In the genomic region with DNA sequence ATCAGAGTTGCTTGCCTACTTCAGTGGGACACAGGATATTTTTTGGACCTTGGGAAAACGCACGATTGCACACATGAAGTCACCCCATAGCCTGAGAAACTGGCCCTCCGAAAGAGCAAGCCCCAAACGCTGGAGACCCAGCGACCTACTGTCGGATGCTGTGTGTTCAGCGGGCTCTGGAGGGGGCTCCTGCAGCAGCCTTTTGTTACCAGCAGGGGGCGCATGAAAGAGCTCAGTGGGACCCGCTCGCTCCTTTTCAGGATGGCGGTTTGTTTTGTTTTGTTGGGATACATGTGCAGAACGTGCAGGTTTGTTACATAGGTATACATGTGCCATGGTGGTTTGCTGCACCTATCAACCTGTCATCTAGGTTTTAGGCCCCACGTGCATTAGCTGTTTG, we compare ENCODE assay signal across 15 cellular contexts. TPM values are rescaled to one million over a fixed set of nuclear protein-coding genes. Genes with fewer than 3 reads are reported as not detected.
A peak's percentile ranks its signal among the peaks of the same experiment; 100 is the strongest.
DNase-seq lines count a peak whose midpoint lies in the region; ATAC-seq and TF ChIP-seq lines count a peak whose summit lies in the region.
"Had no signal": no experiment of that assay in that cellular context is flagged by ENCODE, and none has a peak within 500 bp of the region (broad histone marks: within the 10 kb centered on the region; RNA-seq: fewer than 3 reads in every experiment).

No MANE protein-coding gene starts in this region.

- 79 to 89% (median 85%) methylated on average over 13 of the region's 13 CpGs for WGBS in heart left ventricle, 4 donors

- H3K9me3 ChIP-seq in heart left ventricle (no peaks in the 10 kb centered on the region), tibial artery (no peaks in the 10 kb centered on the region)

- H3K4me1 ChIP-seq in heart left ventricle: no peaks in the 10 kb centered on the region
- peaks cover 0 to 7% (median 0%) of the 10 kb centered on the region in 4 donors for H3K4me1 ChIP-seq in tibial artery

- peaks cover 0 to 10% (median 0%) of the 10 kb centered on the region in 9 donors for H3K36me3 ChIP-seq in heart left ventricle
- peaks cover 16 to 51% (median 27%) of the 10 kb centered on the region in 3 donors for H3K36me3 ChIP-seq in tibial artery

- ATAC-seq in heart left ventricle: no peak
- no peak for ATAC-seq in Right ventricle myocardium superior (ENCODE audit: poor library complexity)
- no peak for ATAC-seq in omental fat pad (ENCODE audit: low FRiP score)

- H3K27me3 ChIP-seq in heart left ventricle (no peaks in the 10 kb centered on the region), tibial artery (no peaks in the 10 kb centered on the region)

- peak in 7 of 12 donors; percentile 8 to 27 (median 24) for TF ChIP-seq CTCF in heart left ventricle (IDR thresholded peaks at IDR 0.05)
- peak; percentile 28 for TF ChIP-seq CTCF in epithelial cell of esophagus (IDR thresholded peaks at IDR 0.05; ENCODE audit: insufficient read depth, low read depth, low read length, missing control alignments)
- TF ChIP-seq CTCF in omental fat pad (IDR thresholded peaks at IDR 0.05): no peak
- TF ChIP-seq CTCF in tibial artery (IDR thresholded peaks at IDR 0.05): no peak

- intact Hi-C loops in heart left ventricle (cut with DNase I): loop anchor here in 1 of 10 donors (10.0 kb wide), 1 partner anchor 904 kb away; no protein-coding TSS in a partner anchor
- intact Hi-C loops in Right ventricle myocardium superior (cut with DNase I): no loop called here
- intact Hi-C loops in tibial artery (cut with DNase I; ENCODE audit: low total_unique reads): no loop called here

- H3K27ac ChIP-seq in heart left ventricle (no peak overlapping the region), tibial artery (no peak overlapping the region)

- no peak for TF ChIP-seq POLR2A in heart left ventricle (IDR thresholded peaks at IDR 0.05)

- no peak for DNase-seq in heart left ventricle
- no peak for DNase-seq in Right ventricle myocardium superior
- DNase-seq in NAMALWA (ENCODE audit: low spot score): peak; percentile 11
- no peak for DNase-seq in epithelial cell of esophagus (ENCODE audit: low read depth)
- DNase-seq in stimulated activated CD8-positive, alpha-beta memory T cell treated with anti-CD3 and anti-CD28 coated beads, Interleukin-4, amount 100 ng/mL, for 48 hours: peak; percentile 42
- DNase-seq in C1 segment of cervical spinal cord (lab: John Stamatoyannopoulos, UW): no peak
- no peak for DNase-seq in omental fat pad (ENCODE audit: low spot score)
- no peak for DNase-seq in tibial artery
- DNase-seq: activated CD4-positive, CD25-positive, alpha-beta regulatory T cell; activated naive CD4-positive, alpha-beta T cell treated with Interleukin-2 at 50 U/mL for 16 hours; effector CD8-positive, alpha-beta T cell; HCEC 1CT; NCI-H187; RPMI8226; stimulated activated CD4-positive, alpha-beta T cell treated with anti-CD3 and anti-CD28 coated beads, Interleukin-1b, Interleukin-23, amount 100 ng/mL, for 48 hours had no signal

- H3K4me3 ChIP-seq in heart left ventricle: no peak overlapping the region
- H3K4me3 ChIP-seq in epithelial cell of esophagus (ENCODE audit: low read length): no peak overlapping the region
- H3K4me3 ChIP-seq in tibial artery: no peak overlapping the region

RNA-seq across cellular contexts. Expression of a gene that starts 28.4 kb away (rescaled TPM):
- total RNA-seq in heart left ventricle: 1 to 10 TPM in 1 of 9 donors, under 1 TPM in 8; 0.13 to 1.8 (median 0.62) TPM
- polyA plus RNA-seq in heart left ventricle: 1 to 10 TPM in 1 of 2 donors, under 1 TPM in 1; 0.57 to 1.2 TPM
- total RNA-seq in Right ventricle myocardium superior: 0.22 TPM
- total RNA-seq in omental fat pad: 1 to 10 TPM; 2.3 to 2.8 (median 2.5) TPM

Comparison
In these comparisons a context has a peak if more than half of its experiments do, and no peak if none do; other contexts are left out.
1. DNase-seq: peak in NAMALWA (single experiment) and stimulated activated CD8-positive, alpha-beta memory T cell treated with anti-CD3 and anti-CD28 coated beads, Interleukin-4, amount 100 ng/mL, for 48 hours (single experiment); none in heart left ventricle (0 of 5), Right ventricle myocardium superior (single experiment), epithelial cell of esophagus (single experiment), C1 segment of cervical spinal cord (0 of 14), omental fat pad (single experiment) and tibial artery (0 of 2).
2. CTCF ChIP-seq: peak in heart left ventricle (7 of 12) and epithelial cell of esophagus (single experiment); none in omental fat pad (0 of 3) and tibial artery (0 of 2).